ENCODE assay signal across 17 cellular contexts in the genomic region with DNA sequence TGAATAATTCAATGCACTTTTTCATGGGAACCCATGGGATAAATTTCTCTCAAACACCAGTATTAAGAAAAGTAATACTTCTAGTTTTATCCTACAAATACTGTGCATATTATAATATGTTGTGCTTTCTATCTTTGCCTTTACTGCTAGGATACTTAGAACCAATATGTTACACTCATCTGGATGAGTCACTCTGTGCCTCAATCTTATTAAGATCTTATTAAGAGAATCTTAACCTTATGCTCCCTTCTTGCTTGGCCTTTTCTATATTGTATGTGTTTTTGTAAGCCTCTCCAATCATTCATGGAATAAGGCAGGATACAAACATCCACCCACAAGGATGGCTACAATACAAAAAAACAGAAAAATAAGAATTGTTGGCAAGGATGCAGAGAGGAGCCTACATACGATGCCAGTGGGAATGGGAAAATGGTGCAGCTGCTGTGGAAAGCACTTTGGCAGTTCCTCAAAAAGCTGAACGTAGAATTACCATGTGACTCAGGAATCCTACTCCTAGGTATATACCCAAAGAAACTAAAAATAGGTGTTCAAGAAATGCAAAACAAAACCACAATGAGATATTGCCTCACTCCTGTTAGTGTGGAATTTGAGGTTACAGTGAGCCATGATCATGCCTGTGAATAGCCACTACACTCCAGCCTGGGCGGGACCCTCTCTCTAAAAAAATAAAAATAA. TPM values are rescaled to one million over a fixed set of nuclear protein-coding genes. Genes with fewer than 3 reads are reported as not detected.
DNase-seq lines count a peak whose midpoint lies in the region; ATAC-seq, FAIRE-seq and TF ChIP-seq lines count a peak whose summit lies in the region.
"Had no signal": no experiment of that assay in that cellular context is flagged by ENCODE, and none has a peak within 500 bp of the region (broad histone marks: within the 10 kb centered on the region; RNA-seq: fewer than 3 reads in every experiment).

No MANE protein-coding gene starts in this region.

- no peaks in the 10 kb centered on the region for H3K36me3 ChIP-seq in SK-N-SH (replicated peaks in 1 of 2; ENCODE audit: control insufficient read depth in 1 of 2, insufficient read depth in 2 of 2, low read length in 1 of 2)
- H3K36me3 ChIP-seq in trophoblast cell (ENCODE audit: control insufficient read depth in 1 of 2, insufficient read depth in 2 of 2, low read length in 2 of 2) = no peaks in the 10 kb centered on the region
- H3K36me3 ChIP-seq in A673 (ENCODE audit: insufficient read depth, low read length, poor library complexity, severe bottlenecking) = no peaks in the 10 kb centered on the region
- H3K36me3 ChIP-seq: SJSA1 had no signal

- ATAC-seq in SK-N-SH treated with all-trans-retinoic acid at 6 μM for 48 hours = no peak
- ATAC-seq: esophagus mucosa; natural killer cell treated with Interleukin-12 subunit alpha and Interleukin-12 subunit beta and Interleukin-15 and Interleukin-18, amount 100 ng/mL, for 72 hours had no signal

- H3K4me2 ChIP-seq in SK-N-SH (no peak overlapping the region), trophoblast cell (ENCODE audit: low read length) (no peak overlapping the region)

- H3K79me1 ChIP-seq in trophoblast cell (ENCODE audit: low read length) = no peaks in the 10 kb centered on the region

- intact Hi-C loops in A673 (cut with micrococcal nuclease; ENCODE audit: unreplicated experiment) = no loop called here

- H4K12ac ChIP-seq in trophoblast cell (ENCODE audit: low read depth, low read length) = no peak overlapping the region

- H3F3A ChIP-seq in SK-N-SH (replicated peaks; ENCODE audit: insufficient read depth) = no peaks in the 10 kb centered on the region

- no peak overlapping the region for H3K14ac ChIP-seq in trophoblast cell (ENCODE audit: low read length)

- H3K4me3 ChIP-seq in SK-N-SH (ENCODE audit: low read depth in 2 of 2, low read length in 1 of 2) = no peak overlapping the region
- no peak overlapping the region for H3K4me3 ChIP-seq in trophoblast cell (ENCODE audit: low read depth, low read length)
- no peak overlapping the region for H3K4me3 ChIP-seq in A673 (ENCODE audit: low read depth, low read length, poor library complexity, severe bottlenecking)
- H3K4me3 ChIP-seq: SJSA1 had no signal

- WGBS in SK-N-SH (ENCODE audit: low lambda C conversion rate) = 54% methylated on average over 3 of the region's 3 CpGs
- WGBS in trophoblast cell (ENCODE audit: extremely low coverage, insufficient coverage, insufficient read length) = no CpG with 5 or more reads among the region's 3 CpGs

- POLR2A ChIA-PET in SK-N-SH (lab: Yijun Ruan, JAX) = no interaction called here
- POLR2A ChIA-PET in A673 (lab: Charles Lee; ENCODE audit: low non-redundant PET) = no interaction called here

- no peak overlapping the region for H2AFZ ChIP-seq in SK-N-SH (ENCODE audit: low read depth)
- H2AFZ ChIP-seq in trophoblast cell (ENCODE audit: insufficient read depth, low read length, poor library complexity) = no peak overlapping the region

- DNase-seq in SK-N-SH (no peak), RPMI7951 (ENCODE audit: low read depth) (peak; percentile 62), fibroblast of peridontal ligament (ENCODE audit: extremely low read depth) (peak; percentile 44), trophoblast cell (no peak), A673 (ENCODE audit: low spot score) (no peak), T-helper 1 cell (no peak), HTR-8/SVneo (ENCODE audit: insufficient read length, low spot score) (no peak)
- DNase-seq: activated CD4-positive, alpha-beta T cell treated with anti-CD3 and anti-CD28 coated beads, Interleukin-2, amount 50 U/mL, for 48 hours; activated T-cell treated with anti-CD3 and anti-CD28 coated beads, Interleukin-2, amount 50 U/mL, for 48 hours; amniotic stem cell; Calu3 had no signal

- TF ChIP-seq RAD21 in SK-N-SH (IDR thresholded peaks at IDR 0.05; ENCODE audit: low read length) = no peak

- no peak for FAIRE-seq in HTR-8/SVneo (lab: Jason Lieb, UNC)
- FAIRE-seq: GM18507, TTC549 had no signal

- H3K23ac ChIP-seq in trophoblast cell (ENCODE audit: low read length) = no peak overlapping the region

- H4K8ac ChIP-seq in trophoblast cell (ENCODE audit: low read depth, low read length) = no peak overlapping the region

- H3K9me2 ChIP-seq in SK-N-SH = no peaks in the 10 kb centered on the region

- CTCF ChIA-PET in SK-N-SH (lab: Yijun Ruan, JAX) = no interaction called here
- CTCF ChIA-PET in A673 (lab: Charles Lee) = no interaction called here

- H4K20me1 ChIP-seq in SK-N-SH (ENCODE audit: insufficient read depth) = no peaks in the 10 kb centered on the region

- H3K18ac ChIP-seq in trophoblast cell (ENCODE audit: low read length) = no peak overlapping the region

- no peaks in the 10 kb centered on the region for H3K9me3 ChIP-seq in SK-N-SH
- H3K9me3 ChIP-seq in trophoblast cell (ENCODE audit: insufficient read depth, low read depth, low read length) = no peaks in the 10 kb centered on the region
- H3K9me3 ChIP-seq in A673 (ENCODE audit: low read depth, low read length, poor library complexity, severe bottlenecking) = no peaks in the 10 kb centered on the region
- H3K9me3 ChIP-seq: SJSA1 had no signal

- no peak for TF ChIP-seq CTCF in SK-N-SH (IDR thresholded peaks at IDR 0.05)
- no peak for TF ChIP-seq CTCF in A673 (conservative IDR thresholded peaks at IDR 0.05; ENCODE audit: low read depth, low read length)

- H3K4ac ChIP-seq in trophoblast cell (ENCODE audit: low read depth, low read length) = no peak overlapping the region

- no peak overlapping the region for H2BK120ac ChIP-seq in trophoblast cell (ENCODE audit: insufficient read depth, low read length, poor library complexity)

- H3K4me1 ChIP-seq in SK-N-SH (ENCODE audit: control insufficient read depth in 1 of 2, insufficient read depth in 2 of 2, low read depth in 1 of 2, low read length in 1 of 2) = no peaks in the 10 kb centered on the region
- no peaks in the 10 kb centered on the region for H3K4me1 ChIP-seq in trophoblast cell (ENCODE audit: control insufficient read depth in 1 of 2, insufficient read depth in 2 of 2, low read length in 2 of 2)
- H3K4me1 ChIP-seq in A673 (ENCODE audit: insufficient read depth, low read length, poor library complexity, severe bottlenecking) = no peaks in the 10 kb centered on the region

- no peak overlapping the region for H2AK5ac ChIP-seq in trophoblast cell (ENCODE audit: low read length)

- BruUV-seq in A673 (replicated peaks; lab: Mats Ljungman, UMichigan) = no TSS peak

- TF ChIP-seq EP300 in SK-N-SH (IDR thresholded peaks at IDR 0.05; ENCODE audit: borderline replicate concordance in 1 of 2, low read depth in 1 of 2, low read length in 1 of 2) = no peak

- H3K27ac ChIP-seq in SK-N-SH (ENCODE audit: low read depth in 2 of 2, low read length in 1 of 2) = no peak overlapping the region
- no peak overlapping the region for H3K27ac ChIP-seq in trophoblast cell (ENCODE audit: low read depth, low read length)
- H3K27ac ChIP-seq in A673 (ENCODE audit: low read depth, low read length, poor library complexity, severe bottlenecking) = no peak overlapping the region
- H3K27ac ChIP-seq: SJSA1 had no signal

- no peak overlapping the region for H3K9ac ChIP-seq in SK-N-SH
- H3K9ac ChIP-seq in trophoblast cell (ENCODE audit: low read length) = no peak overlapping the region

- H3K79me2 ChIP-seq in SK-N-SH (ENCODE audit: insufficient read depth) = no peaks in the 10 kb centered on the region
- H3K79me2 ChIP-seq in trophoblast cell (ENCODE audit: control insufficient read depth, insufficient read depth, low read length, poor library complexity) = no peaks in the 10 kb centered on the region

- no peak overlapping the region for H2BK5ac ChIP-seq in trophoblast cell (ENCODE audit: low read depth, low read length, poor library complexity)

- H2BK12ac ChIP-seq in trophoblast cell (ENCODE audit: low read length) = no peak overlapping the region

- H3K27me3 ChIP-seq in SK-N-SH (ENCODE audit: insufficient read depth) (no peaks in the 10 kb centered on the region), trophoblast cell (ENCODE audit: insufficient read depth, low read length) (no peaks in the 10 kb centered on the region), A673 (replicated peaks; ENCODE audit: insufficient read depth, low read depth, low read length, poor library complexity) (no peaks in the 10 kb centered on the region)
- H3K27me3 ChIP-seq: SJSA1 had no signal

- no peak overlapping the region for H4K91ac ChIP-seq in trophoblast cell (ENCODE audit: low read depth, low read length)

TF ChIP-seq in SK-N-SH, 30 proteins besides CTCF, POLR2A, EP300 and RAD21 (continues in another document):
- TF ChIP-seq ELF1 (IDR thresholded peaks at IDR 0.05) (no peak), FOSL2 (IDR thresholded peaks at IDR 0.05; ENCODE audit: borderline replicate concordance, low read depth) (0 out of 2 replicates have a peak, but pooled peaks have one; percentile 21), JUND (IDR thresholded peaks at IDR 0.05) (peak; percentile 18; the same call in 1 of the 2 replicates)

TF ChIP-seq in SK-N-SH treated with all-trans-retinoic acid at 6 μM for 48 hours, 23 proteins besides CTCF, POLR2A, EP300 and RAD21 (continues in another document):
- TF ChIP-seq GLIS3 (CRISPR knock-in tag; IDR thresholded peaks at IDR 0.05) (no peak), PPARA (CRISPR knock-in tag; IDR thresholded peaks at IDR 0.05; ENCODE audit: borderline replicate concordance) (no peak), SNAI2 (CRISPR knock-in tag; IDR thresholded peaks at IDR 0.05) (no peak), PATZ1 (CRISPR knock-in tag; IDR thresholded peaks at IDR 0.05; ENCODE audit: borderline replicate concordance) (no peak), BACH2 (CRISPR knock-in tag; IDR thresholded peaks at IDR 0.05; ENCODE audit: borderline replicate concordance) (no peak), OSR1 (CRISPR knock-in tag; IDR thresholded peaks at IDR 0.05) (no peak), CSDC2 (CRISPR knock-in tag; IDR thresholded peaks at IDR 0.05) (no peak)

RNA-seq across cellular contexts. Expression of gene TWSG1, which starts 10.7 kb away (rescaled TPM):
- polyA plus RNA-seq in SK-N-SH (2012; rRNA removed) = 44.0 and 52.0 TPM in 2 replicates
- polyA plus RNA-seq in SK-N-SH (2012; cell fraction: cytosol; rRNA removed) = 52.4 and 52.7 TPM in 2 replicates
- polyA plus RNA-seq in SK-N-SH (2012; cell fraction: nucleus; rRNA removed) = 13.3 and 20.6 TPM in 2 replicates
- total RNA-seq in RPMI7951 (2014; rRNA removed; shearing (Covaris generic)) = 76.6 and 101 TPM in 2 replicates
- polyA plus RNA-seq in trophoblast cell (2013) = 33.8 and 36.5 TPM in 2 replicates
- 33.6 and 34.9 TPM in 2 replicates for total RNA-seq in A673 (2021)

Comparison
In these comparisons a context has a peak if more than half of its experiments do, and no peak if none do; other contexts are left out.
1. DNase-seq: peak in RPMI7951 (single experiment) and fibroblast of peridontal ligament (single experiment); none in SK-N-SH (single experiment), trophoblast cell (0 of 2), A673 (single experiment), T-helper 1 cell (0 of 5) and HTR-8/SVneo (single experiment).